Comparison of ENCODE assay signal across 16 cellular contexts in the genomic region with DNA sequence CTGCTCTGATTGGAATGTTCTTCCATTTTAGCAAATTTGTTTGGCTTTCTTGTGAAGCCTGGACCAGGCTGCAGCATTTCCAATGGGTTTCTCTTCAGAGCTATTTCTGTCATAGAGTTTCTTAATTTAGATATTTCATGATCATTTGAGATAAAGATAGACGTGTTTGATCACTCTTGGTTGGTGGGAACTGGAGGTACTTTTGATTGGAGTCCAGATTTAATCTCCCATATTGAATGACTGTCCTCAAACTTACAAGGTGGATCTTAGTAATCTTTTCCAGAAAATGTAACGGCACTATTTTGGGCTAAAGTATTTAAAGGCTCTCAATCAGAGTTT.
"Had no signal": no experiment of that assay in that cellular context is flagged by ENCODE, and none has a peak within 500 bp of the region (broad histone marks: within the 10 kb centered on the region; RNA-seq: fewer than 3 reads in every experiment).

No MANE protein-coding gene starts in this region.

- H3K4me3 ChIP-seq: adrenal gland, colonic mucosa, skin epidermis, suprapubic skin had no signal

- H3K27ac Mint-ChIP-seq: activated T-helper 17 cell treated with anti-CD3 and anti-CD28 coated beads, Interleukin-2, amount 50 U/mL, for 72 hours; immature natural killer cell had no signal

- H3K27me3 ChIP-seq: adrenal gland, colonic mucosa, foreskin keratinocyte, suprapubic skin had no signal

- H3K27ac ChIP-seq: adrenal gland, colonic mucosa, foreskin keratinocyte had no signal

- H3K36me3 ChIP-seq: adrenal gland, colonic mucosa, suprapubic skin had no signal

- H3K4me1 Mint-ChIP-seq: activated T-helper 17 cell treated with anti-CD3 and anti-CD28 coated beads, Interleukin-2, amount 50 U/mL, for 72 hours; immature natural killer cell; neural crest cell had no signal

- H3K9me3 ChIP-seq: adrenal gland, colonic mucosa, suprapubic skin had no signal

- DNase-seq: activated CD4-positive, alpha-beta T cell treated with anti-CD3 and anti-CD28 coated beads, Interleukin-2, amount 50 U/mL, for 4 hours; activated CD4-positive, CD25-positive, alpha-beta regulatory T cell treated with anti-CD3 and anti-CD28 coated beads, Interleukin-2, amount 50 U/mL, for 72 hours; activated naive CD4-positive, alpha-beta T cell treated with anti-CD3 and anti-CD28 coated beads, Interleukin-2, amount 50 U/mL, for 16 hours; adrenal gland; colonic mucosa; foreskin keratinocyte; head of caudate nucleus; immature natural killer cell; mesendoderm; stimulated activated CD4-positive, alpha-beta T cell treated with anti-CD3 and anti-CD28 coated beads, Interleukin-4, amount 100 ng/mL, for 4 hours; stimulated activated CD8-positive, alpha-beta memory T cell treated with anti-CD3 and anti-CD28 coated beads, Interleukin-4, amount 100 ng/mL, for 48 hours; stimulated activated naive CD8-positive, alpha-beta T cell treated with anti-CD3 and anti-CD28 coated beads, Interleukin-15, Interleukin-2, amounts not matched to agents 100 U/mL and 50 U/mL, for 24 hours had no signal

- H3K27me3 Mint-ChIP-seq: activated T-helper 17 cell treated with anti-CD3 and anti-CD28 coated beads, Interleukin-2, amount 50 U/mL, for 72 hours had no signal

- ATAC-seq: activated T-helper 17 cell treated with anti-CD3 and anti-CD28 coated beads, Interleukin-2, amount 50 U/mL, for 72 hours; foreskin keratinocyte; stimulated activated naive CD8-positive, alpha-beta T cell treated with anti-CD3 and anti-CD28 coated beads, Interleukin-15, Interleukin-2, amounts not matched to agents 100 U/mL and 50 U/mL, for 24 hours had no signal

- H3K4me1 ChIP-seq: adrenal gland, colonic mucosa had no signal

- H3K4me3 Mint-ChIP-seq: activated T-helper 17 cell treated with anti-CD3 and anti-CD28 coated beads, Interleukin-2, amount 50 U/mL, for 72 hours; immature natural killer cell; neural crest cell had no signal
